ENCODE assay signal across 14 cellular contexts in the genomic region with DNA sequence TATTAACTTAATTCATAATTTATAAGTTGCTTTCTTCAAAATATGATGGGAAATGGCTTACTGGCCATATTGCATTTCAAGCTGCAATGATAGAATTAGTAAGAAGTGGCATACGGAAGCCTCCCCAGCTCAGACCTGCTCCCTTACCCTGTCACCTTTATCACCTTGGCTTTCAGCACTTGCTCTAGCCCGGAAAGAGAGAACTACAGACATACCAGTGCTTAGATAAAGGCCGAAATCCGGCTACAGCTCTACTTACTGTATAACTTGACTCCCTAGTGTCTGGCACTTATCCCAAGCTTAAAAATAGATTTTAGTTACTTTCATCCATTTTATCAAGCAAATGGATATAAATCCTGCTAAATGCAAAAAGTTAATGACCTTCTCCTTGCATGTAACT. TPM values are rescaled to one million over a fixed set of nuclear protein-coding genes. Genes with fewer than 3 reads are reported as not detected.
DNase-seq lines count a peak whose midpoint lies in the region; ATAC-seq and TF ChIP-seq lines count a peak whose summit lies in the region.
"Had no signal": no experiment of that assay in that cellular context is flagged by ENCODE, and none has a peak within 500 bp of the region (broad histone marks: within the 10 kb centered on the region; RNA-seq: fewer than 3 reads in every experiment).

No MANE protein-coding gene starts in this region.

- no peaks in the 10 kb centered on the region for H3K27me3 ChIP-seq in CD8-positive, alpha-beta memory T cell (ENCODE audit: insufficient read depth, low read length, poor library complexity, severe bottlenecking)
- H3K27me3 ChIP-seq: BLaER1 treated with 17β-estradiol and CSF1 and Interleukin-3, amounts not matched to agents 10 nM and 100 nM had no signal

- intact Hi-C loops in left cardiac atrium (cut with DNase I) = no loop called here

- CTCF ChIA-PET in WTC11 (lab: Charles Lee) = interaction anchor here (0.6 to 1.0 kb wide), 2 partner anchors 53 to 98 kb away, joined by 4 read pairs; a partner anchor contains a TSS
- CTCF ChIA-PET in CD8-positive, alpha-beta memory T cell (lab: Charles Lee) = no interaction called here

- POLR2A ChIA-PET in WTC11 (lab: Charles Lee) = no interaction called here
- POLR2A ChIA-PET in CD8-positive, alpha-beta memory T cell (lab: Charles Lee) = no interaction called here

- H3K4me3 Mint-ChIP-seq in WTC11 (no peak overlapping the region), mesothelial cell of epicardium (no peak overlapping the region)
- no peak overlapping the region for H3K4me3 Mint-ChIP-seq in CD8-positive, alpha-beta memory T cell
- H3K4me3 Mint-ChIP-seq: CD4-positive, CD25-positive, alpha-beta regulatory T cell had no signal

- peak overlapping the region; percentile 18; the same call in 1 of the 2 replicates for H3K27ac Mint-ChIP-seq in WTC11
- H3K27ac Mint-ChIP-seq in mesothelial cell of epicardium = peak overlapping the region; percentile 84
- H3K27ac Mint-ChIP-seq in CD8-positive, alpha-beta memory T cell = no peak overlapping the region
- H3K27ac Mint-ChIP-seq: CD4-positive, CD25-positive, alpha-beta regulatory T cell had no signal

- H3K9me3 Mint-ChIP-seq in WTC11 (no peaks in the 10 kb centered on the region), mesothelial cell of epicardium (no peaks in the 10 kb centered on the region)
- no peaks in the 10 kb centered on the region for H3K9me3 Mint-ChIP-seq in CD8-positive, alpha-beta memory T cell

- H3K4me3 ChIP-seq in fibroblast of pulmonary artery (replicated peaks; ENCODE audit: low read depth, low read length) = no peak overlapping the region
- no peak overlapping the region for H3K4me3 ChIP-seq in CD8-positive, alpha-beta memory T cell (ENCODE audit: low read length)
- H3K4me3 ChIP-seq: BLaER1 treated with 17β-estradiol and CSF1 and Interleukin-3, amounts not matched to agents 10 nM and 100 nM; HAP-1 had no signal

- peaks cover 23% of the 10 kb centered on the region for H3K4me1 Mint-ChIP-seq in WTC11
- H3K4me1 Mint-ChIP-seq in mesothelial cell of epicardium = peaks cover 24% of the 10 kb centered on the region
- no peaks in the 10 kb centered on the region for H3K4me1 Mint-ChIP-seq in CD8-positive, alpha-beta memory T cell
- H3K4me1 Mint-ChIP-seq: CD4-positive, CD25-positive, alpha-beta regulatory T cell had no signal

- no peaks in the 10 kb centered on the region for H3K4me1 ChIP-seq in CD8-positive, alpha-beta memory T cell (ENCODE audit: insufficient read depth, low read length)
- H3K4me1 ChIP-seq: BLaER1 treated with 17β-estradiol and CSF1 and Interleukin-3, amounts not matched to agents 10 nM and 100 nM had no signal

- H3K9me3 ChIP-seq in CD8-positive, alpha-beta memory T cell (ENCODE audit: low read length) = no peaks in the 10 kb centered on the region
- H3K9me3 ChIP-seq: BLaER1 treated with 17β-estradiol and CSF1 and Interleukin-3, amounts not matched to agents 10 nM and 100 nM; HAP-1 had no signal

- H3K36me3 ChIP-seq in CD8-positive, alpha-beta memory T cell (ENCODE audit: insufficient read depth, low read length) = no peaks in the 10 kb centered on the region
- H3K36me3 ChIP-seq: BLaER1 treated with 17β-estradiol and CSF1 and Interleukin-3, amounts not matched to agents 10 nM and 100 nM had no signal

- TF ChIP-seq CTCF in WTC11 (IDR thresholded peaks at IDR 0.05) (no peak), fibroblast of pulmonary artery (IDR thresholded peaks at IDR 0.05; ENCODE audit: low read length, missing control alignments) (no peak), mesothelial cell of epicardium (IDR thresholded peaks at IDR 0.05; ENCODE audit: unreplicated experiment) (no peak)

- no peak for DNase-seq in WTC11 (ENCODE audit: low spot score)
- DNase-seq in fibroblast of pulmonary artery (ENCODE audit: low read depth) = peak; percentile 17
- DNase-seq in left cardiac atrium = no peak
- no peak for DNase-seq in mesothelial cell of epicardium (ENCODE audit: low spot score in 2 of 2, unreplicated experiment in 2 of 2)
- DNase-seq in NCI-H2107 (lab: John Stamatoyannopoulos, UW) = no peak
- DNase-seq in activated CD4-positive, CD25-positive, alpha-beta regulatory T cell treated with anti-CD3 and anti-CD28 coated beads, Interleukin-2, amount 50 U/mL, for 72 hours = no peak
- DNase-seq in CD8-positive, alpha-beta memory T cell = no peak
- DNase-seq in activated gamma-delta T cell (lab: John Stamatoyannopoulos, UW) = no peak
- DNase-seq: ACHN; CD4-positive, CD25-positive, alpha-beta regulatory T cell; DMS79 had no signal

- H3K27me3 Mint-ChIP-seq in WTC11 (ENCODE audit: low read depth) (no peaks in the 10 kb centered on the region), mesothelial cell of epicardium (ENCODE audit: low read depth) (no peaks in the 10 kb centered on the region)
- H3K27me3 Mint-ChIP-seq in CD8-positive, alpha-beta memory T cell = peaks cover 5 to 8% of the 10 kb centered on the region in 2 donors
- H3K27me3 Mint-ChIP-seq: CD4-positive, CD25-positive, alpha-beta regulatory T cell had no signal

- ATAC-seq in WTC11 = no peak
- peak; percentile 83 to 93 for ATAC-seq in left cardiac atrium

- H3K36me3 Mint-ChIP-seq in WTC11 = peaks cover 11% of the 10 kb centered on the region
- H3K36me3 Mint-ChIP-seq in mesothelial cell of epicardium = peaks cover 12% of the 10 kb centered on the region
- no peaks in the 10 kb centered on the region for H3K36me3 Mint-ChIP-seq in CD8-positive, alpha-beta memory T cell
- H3K36me3 Mint-ChIP-seq: CD4-positive, CD25-positive, alpha-beta regulatory T cell had no signal

- no peak overlapping the region for H3K27ac ChIP-seq in CD8-positive, alpha-beta memory T cell (ENCODE audit: low read depth, low read length)
- H3K27ac ChIP-seq: BLaER1 treated with 17β-estradiol and CSF1 and Interleukin-3, amounts not matched to agents 10 nM and 100 nM; HL-60 had no signal

TF ChIP-seq in WTC11, 78 proteins besides CTCF, POLR2A, EP300 and RAD21 (continues in another document):
- TF ChIP-seq MYBL2 (CRISPR knock-in tag; IDR thresholded peaks at IDR 0.05) (no peak), ZNF423 (CRISPR knock-in tag; IDR thresholded peaks at IDR 0.05) (no peak)
- TF ChIP-seq, protein P1, sequence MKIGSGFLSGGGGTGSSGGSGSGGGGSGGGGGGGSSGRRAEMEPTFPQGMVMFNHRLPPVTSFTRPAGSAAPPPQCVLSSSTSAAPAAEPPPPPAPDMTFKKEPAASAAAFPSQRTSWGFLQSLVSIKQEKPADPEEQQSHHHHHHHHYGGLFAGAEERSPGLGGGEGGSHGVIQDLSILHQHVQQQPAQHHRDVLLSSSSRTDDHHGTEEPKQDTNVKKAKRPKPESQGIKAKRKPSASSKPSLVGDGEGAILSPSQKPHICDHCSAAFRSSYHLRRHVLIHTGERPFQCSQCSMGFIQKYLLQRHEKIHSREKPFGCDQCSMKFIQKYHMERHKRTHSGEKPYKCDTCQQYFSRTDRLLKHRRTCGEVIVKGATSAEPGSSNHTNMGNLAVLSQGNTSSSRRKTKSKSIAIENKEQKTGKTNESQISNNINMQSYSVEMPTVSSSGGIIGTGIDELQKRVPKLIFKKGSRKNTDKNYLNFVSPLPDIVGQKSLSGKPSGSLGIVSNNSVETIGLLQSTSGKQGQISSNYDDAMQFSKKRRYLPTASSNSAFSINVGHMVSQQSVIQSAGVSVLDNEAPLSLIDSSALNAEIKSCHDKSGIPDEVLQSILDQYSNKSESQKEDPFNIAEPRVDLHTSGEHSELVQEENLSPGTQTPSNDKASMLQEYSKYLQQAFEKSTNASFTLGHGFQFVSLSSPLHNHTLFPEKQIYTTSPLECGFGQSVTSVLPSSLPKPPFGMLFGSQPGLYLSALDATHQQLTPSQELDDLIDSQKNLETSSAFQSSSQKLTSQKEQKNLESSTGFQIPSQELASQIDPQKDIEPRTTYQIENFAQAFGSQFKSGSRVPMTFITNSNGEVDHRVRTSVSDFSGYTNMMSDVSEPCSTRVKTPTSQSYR (CRISPR knock-in tag; IDR thresholded peaks at IDR 0.05) = no peak
- TF ChIP-seq, protein P2, sequence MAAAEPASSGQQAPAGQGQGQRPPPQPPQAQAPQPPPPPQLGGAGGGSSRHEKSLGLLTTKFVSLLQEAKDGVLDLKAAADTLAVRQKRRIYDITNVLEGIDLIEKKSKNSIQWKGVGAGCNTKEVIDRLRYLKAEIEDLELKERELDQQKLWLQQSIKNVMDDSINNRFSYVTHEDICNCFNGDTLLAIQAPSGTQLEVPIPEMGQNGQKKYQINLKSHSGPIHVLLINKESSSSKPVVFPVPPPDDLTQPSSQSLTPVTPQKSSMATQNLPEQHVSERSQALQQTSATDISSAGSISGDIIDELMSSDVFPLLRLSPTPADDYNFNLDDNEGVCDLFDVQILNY (CRISPR knock-in tag; IDR thresholded peaks at IDR 0.05) = no peak
- TF ChIP-seq, protein P3, sequence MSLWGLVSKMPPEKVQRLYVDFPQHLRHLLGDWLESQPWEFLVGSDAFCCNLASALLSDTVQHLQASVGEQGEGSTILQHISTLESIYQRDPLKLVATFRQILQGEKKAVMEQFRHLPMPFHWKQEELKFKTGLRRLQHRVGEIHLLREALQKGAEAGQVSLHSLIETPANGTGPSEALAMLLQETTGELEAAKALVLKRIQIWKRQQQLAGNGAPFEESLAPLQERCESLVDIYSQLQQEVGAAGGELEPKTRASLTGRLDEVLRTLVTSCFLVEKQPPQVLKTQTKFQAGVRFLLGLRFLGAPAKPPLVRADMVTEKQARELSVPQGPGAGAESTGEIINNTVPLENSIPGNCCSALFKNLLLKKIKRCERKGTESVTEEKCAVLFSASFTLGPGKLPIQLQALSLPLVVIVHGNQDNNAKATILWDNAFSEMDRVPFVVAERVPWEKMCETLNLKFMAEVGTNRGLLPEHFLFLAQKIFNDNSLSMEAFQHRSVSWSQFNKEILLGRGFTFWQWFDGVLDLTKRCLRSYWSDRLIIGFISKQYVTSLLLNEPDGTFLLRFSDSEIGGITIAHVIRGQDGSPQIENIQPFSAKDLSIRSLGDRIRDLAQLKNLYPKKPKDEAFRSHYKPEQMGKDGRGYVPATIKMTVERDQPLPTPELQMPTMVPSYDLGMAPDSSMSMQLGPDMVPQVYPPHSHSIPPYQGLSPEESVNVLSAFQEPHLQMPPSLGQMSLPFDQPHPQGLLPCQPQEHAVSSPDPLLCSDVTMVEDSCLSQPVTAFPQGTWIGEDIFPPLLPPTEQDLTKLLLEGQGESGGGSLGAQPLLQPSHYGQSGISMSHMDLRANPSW (CRISPR knock-in tag; conservative IDR thresholded peaks at IDR 0.05; ENCODE audit: low read depth) = no peak

RNA-seq across cellular contexts. Expression of a gene that starts 42.5 kb away (rescaled TPM):
- 21.7 to 22.0 TPM (median 21.9 TPM) in 3 replicates for total RNA-seq in WTC11 (2021)
- 100 to 1,000 TPM; 124 to 148 TPM for total RNA-seq in left cardiac atrium
- total RNA-seq in mesothelial cell of epicardium = 65.3 to 69.5 TPM (median 67.3 TPM) in 3 replicates
- under 1 TPM; 0.15 to 0.40 TPM for total RNA-seq in CD8-positive, alpha-beta memory T cell
- 0.17 TPM for polyA plus RNA-seq in CD8-positive, alpha-beta memory T cell

Comparison
In these comparisons a context has a peak if more than half of its experiments do, and no peak if none do; other contexts are left out.
1. H3K27ac Mint-ChIP-seq: peak in WTC11 (single experiment) and mesothelial cell of epicardium (single experiment); none in CD8-positive, alpha-beta memory T cell (0 of 8).
2. RNA of a gene that starts 42.5 kb away (total RNA-seq): 124 to 148 TPM in left cardiac atrium, 65.3 to 69.5 TPM in mesothelial cell of epicardium and 21.7 to 22.0 TPM in WTC11; 0.15 to 0.40 TPM in CD8-positive, alpha-beta memory T cell; every median in the first group is over 10 times any median in the second.